In genomic region chr14:93701562-93701961, GRCh38 we compare ENCODE assay signal across 10 cellular contexts.
"Had no signal": no experiment of that assay in that cellular context is flagged by ENCODE, and none has a peak within 500 bp of the region (broad histone marks: within the 10 kb centered on the region; RNA-seq: fewer than 3 reads in every experiment).

No MANE protein-coding gene starts in this region.

- DNase-seq: H9, HCEC 1CT, HFFc6, IMR-90, KBM-7 had no signal

- H3K4me2 ChIP-seq: GM23338, KMS-11 had no signal

- H2AFZ ChIP-seq: GM23338 had no signal

- H3K4me3 ChIP-seq: GM23338 had no signal

- FAIRE-seq: H1, H54 had no signal

- H3K9ac ChIP-seq: KMS-11 had no signal

- H3K27ac ChIP-seq: HL-60, KMS-11 had no signal
